ENCODE assay signal across 1 cellular context in the genomic region with DNA sequence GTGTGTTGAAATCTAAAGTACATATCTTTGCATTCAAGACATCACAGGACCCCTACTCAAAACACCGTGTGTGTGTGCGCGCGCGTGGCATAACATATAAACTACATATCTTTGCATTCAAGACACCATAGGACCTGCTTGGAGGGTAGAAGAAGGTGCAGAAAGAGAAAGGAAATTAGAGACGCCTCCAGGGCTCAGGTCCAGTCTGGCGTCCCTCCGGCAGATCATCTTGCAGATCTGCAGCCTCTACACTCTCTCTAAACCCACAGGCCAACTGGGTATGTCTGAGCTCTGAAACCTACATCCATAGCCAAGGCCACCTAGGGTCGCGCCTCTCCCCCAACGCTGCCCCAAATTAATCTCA.
TF ChIP-seq lines count a peak whose summit lies in the region.

No MANE protein-coding gene starts in this region.

TF ChIP-seq in GM12878, 131 proteins besides CTCF, POLR2A, EP300 and RAD21:
- TF ChIP-seq, protein P1, sequence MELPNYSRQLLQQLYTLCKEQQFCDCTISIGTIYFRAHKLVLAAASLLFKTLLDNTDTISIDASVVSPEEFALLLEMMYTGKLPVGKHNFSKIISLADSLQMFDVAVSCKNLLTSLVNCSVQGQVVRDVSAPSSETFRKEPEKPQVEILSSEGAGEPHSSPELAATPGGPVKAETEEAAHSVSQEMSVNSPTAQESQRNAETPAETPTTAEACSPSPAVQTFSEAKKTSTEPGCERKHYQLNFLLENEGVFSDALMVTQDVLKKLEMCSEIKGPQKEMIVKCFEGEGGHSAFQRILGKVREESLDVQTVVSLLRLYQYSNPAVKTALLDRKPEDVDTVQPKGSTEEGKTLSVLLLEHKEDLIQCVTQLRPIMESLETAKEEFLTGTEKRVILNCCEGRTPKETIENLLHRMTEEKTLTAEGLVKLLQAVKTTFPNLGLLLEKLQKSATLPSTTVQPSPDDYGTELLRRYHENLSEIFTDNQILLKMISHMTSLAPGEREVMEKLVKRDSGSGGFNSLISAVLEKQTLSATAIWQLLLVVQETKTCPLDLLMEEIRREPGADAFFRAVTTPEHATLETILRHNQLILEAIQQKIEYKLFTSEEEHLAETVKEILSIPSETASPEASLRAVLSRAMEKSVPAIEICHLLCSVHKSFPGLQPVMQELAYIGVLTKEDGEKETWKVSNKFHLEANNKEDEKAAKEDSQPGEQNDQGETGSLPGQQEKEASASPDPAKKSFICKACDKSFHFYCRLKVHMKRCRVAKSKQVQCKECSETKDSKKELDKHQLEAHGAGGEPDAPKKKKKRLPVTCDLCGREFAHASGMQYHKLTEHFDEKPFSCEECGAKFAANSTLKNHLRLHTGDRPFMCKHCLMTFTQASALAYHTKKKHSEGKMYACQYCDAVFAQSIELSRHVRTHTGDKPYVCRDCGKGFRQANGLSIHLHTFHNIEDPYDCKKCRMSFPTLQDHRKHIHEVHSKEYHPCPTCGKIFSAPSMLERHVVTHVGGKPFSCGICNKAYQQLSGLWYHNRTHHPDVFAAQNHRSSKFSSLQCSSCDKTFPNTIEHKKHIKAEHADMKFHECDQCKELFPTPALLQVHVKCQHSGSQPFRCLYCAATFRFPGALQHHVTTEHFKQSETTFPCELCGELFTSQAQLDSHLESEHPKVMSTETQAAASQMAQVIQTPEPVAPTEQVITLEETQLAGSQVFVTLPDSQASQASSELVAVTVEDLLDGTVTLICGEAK (IDR thresholded peaks at IDR 0.05; ENCODE audit: borderline replicate concordance) = 0 out of 2 replicates have a peak, but pooled peaks have one; percentile 0
- no peak for TF ChIP-seq MTA3 (IDR thresholded peaks at IDR 0.05; ENCODE audit: borderline replicate concordance, low read length)
- 0 out of 2 replicates have a peak, but pooled peaks have one; percentile 41 for TF ChIP-seq STAT1 (conservative IDR thresholded peaks at IDR 0.05)
- no peak for TF ChIP-seq LARP7 (IDR thresholded peaks at IDR 0.05)
- TF ChIP-seq, protein P2, sequence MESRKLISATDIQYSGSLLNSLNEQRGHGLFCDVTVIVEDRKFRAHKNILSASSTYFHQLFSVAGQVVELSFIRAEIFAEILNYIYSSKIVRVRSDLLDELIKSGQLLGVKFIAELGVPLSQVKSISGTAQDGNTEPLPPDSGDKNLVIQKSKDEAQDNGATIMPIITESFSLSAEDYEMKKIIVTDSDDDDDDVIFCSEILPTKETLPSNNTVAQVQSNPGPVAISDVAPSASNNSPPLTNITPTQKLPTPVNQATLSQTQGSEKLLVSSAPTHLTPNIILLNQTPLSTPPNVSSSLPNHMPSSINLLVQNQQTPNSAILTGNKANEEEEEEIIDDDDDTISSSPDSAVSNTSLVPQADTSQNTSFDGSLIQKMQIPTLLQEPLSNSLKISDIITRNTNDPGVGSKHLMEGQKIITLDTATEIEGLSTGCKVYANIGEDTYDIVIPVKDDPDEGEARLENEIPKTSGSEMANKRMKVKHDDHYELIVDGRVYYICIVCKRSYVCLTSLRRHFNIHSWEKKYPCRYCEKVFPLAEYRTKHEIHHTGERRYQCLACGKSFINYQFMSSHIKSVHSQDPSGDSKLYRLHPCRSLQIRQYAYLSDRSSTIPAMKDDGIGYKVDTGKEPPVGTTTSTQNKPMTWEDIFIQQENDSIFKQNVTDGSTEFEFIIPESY (IDR thresholded peaks at IDR 0.05) = peak; percentile 36; the same call in 1 of the 2 replicates
- no peak for TF ChIP-seq ZBED1 (IDR thresholded peaks at IDR 0.05; ENCODE audit: borderline replicate concordance)
- TF ChIP-seq JUNB (IDR thresholded peaks at IDR 0.05) = no peak
TF ChIP-seq in GM12878: peak in this region for 3.
